Comparison of ENCODE assay signal across 8 cellular contexts in the genomic region with DNA sequence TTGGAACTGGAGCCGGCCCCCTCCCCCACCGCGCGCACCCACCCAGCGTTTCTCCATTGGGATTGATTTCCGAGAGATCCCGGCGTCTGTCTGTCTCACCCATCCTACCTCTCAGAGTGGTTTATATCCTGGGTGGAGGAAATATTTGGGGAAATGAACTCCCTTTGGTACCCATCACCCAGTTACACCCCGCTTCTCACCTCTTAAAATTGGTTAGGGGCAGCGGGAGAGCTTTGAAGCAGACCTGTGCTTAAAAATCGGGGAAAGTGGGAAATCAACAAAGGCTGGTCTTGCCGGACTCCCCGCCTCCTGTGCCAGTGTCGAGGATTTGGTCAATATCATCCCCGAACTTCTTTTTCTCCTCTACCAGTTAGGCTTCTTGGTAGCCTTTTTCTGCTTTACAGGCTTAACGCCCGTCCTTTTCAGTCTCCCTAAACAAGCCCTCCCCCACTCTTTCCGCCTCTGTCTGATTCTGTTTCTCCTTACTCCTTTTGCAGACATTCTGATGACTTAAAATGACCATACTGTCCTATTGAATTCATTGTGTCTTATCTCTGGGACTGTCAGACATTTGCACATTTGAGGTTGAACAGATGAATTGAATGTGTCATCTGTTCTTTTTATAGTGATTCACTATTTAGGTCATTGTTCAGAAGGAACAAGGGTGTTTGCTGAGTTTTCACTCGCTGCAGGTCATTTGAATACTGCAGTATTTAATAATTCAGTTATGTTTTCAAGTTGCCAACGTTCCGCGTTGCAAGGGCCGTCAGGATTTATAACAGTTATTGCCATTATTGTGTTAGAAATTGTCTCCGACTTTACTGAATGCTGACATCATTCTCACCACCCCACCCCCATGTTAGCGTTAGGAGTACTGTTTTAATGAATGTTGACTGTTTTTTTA. TPM values are rescaled to one million over a fixed set of nuclear protein-coding genes. Genes with fewer than 3 reads are reported as not detected.
DNase-seq lines count a peak whose midpoint lies in the region; ATAC-seq and TF ChIP-seq lines count a peak whose summit lies in the region.

No MANE protein-coding gene starts in this region.

- no peaks in the 10 kb centered on the region for H3K9me3 Mint-ChIP-seq in chondrocyte (ENCODE audit: low read depth)
- H3K9me3 Mint-ChIP-seq in stimulated activated memory B cell treated with anti-CD40 and anti-IgM and Interleukin-4, amounts not matched to agents 10 μg/mL and 1 μg/mL and 100 μg/mL, for 72 hours, result no peaks in the 10 kb centered on the region

- peak overlapping the region; percentile 88 for H3K4me3 Mint-ChIP-seq in chondrocyte (ENCODE audit: unreplicated experiment)
- H3K4me3 Mint-ChIP-seq in stimulated activated memory B cell treated with anti-CD40 and anti-IgM and Interleukin-4, amounts not matched to agents 10 μg/mL and 1 μg/mL and 100 μg/mL, for 72 hours, result peak overlapping the region; percentile 81

- H3K27me3 ChIP-seq in kidney epithelial cell (ENCODE audit: control insufficient read depth, insufficient read depth, low read length), result no peaks in the 10 kb centered on the region

- H3K4me1 Mint-ChIP-seq in chondrocyte (ENCODE audit: low read depth), result peaks cover 51% of the 10 kb centered on the region
- H3K4me1 Mint-ChIP-seq in stimulated activated memory B cell treated with anti-CD40 and anti-IgM and Interleukin-4, amounts not matched to agents 10 μg/mL and 1 μg/mL and 100 μg/mL, for 72 hours, result peaks cover 17% of the 10 kb centered on the region

- peak overlapping the region; percentile 96 for H3K27ac Mint-ChIP-seq in chondrocyte (ENCODE audit: unreplicated experiment)
- peak overlapping the region; percentile 90 for H3K27ac Mint-ChIP-seq in stimulated activated memory B cell treated with anti-CD40 and anti-IgM and Interleukin-4, amounts not matched to agents 10 μg/mL and 1 μg/mL and 100 μg/mL, for 72 hours

- TF ChIP-seq POLR2A in GM18505 (IDR thresholded peaks at IDR 0.05; ENCODE audit: borderline replicate concordance, extremely low read depth, insufficient read depth, insufficient read length), result no peak

- H3K4me3 ChIP-seq in AG10803 (ENCODE audit: low read length) (peak overlapping the region; percentile 91), GM12875 (ENCODE audit: low read depth, low read length) (peak overlapping the region; percentile 77), kidney epithelial cell (ENCODE audit: low read depth, low read length) (peak overlapping the region; percentile 79)

- no peak for TF ChIP-seq CTCF in AG10803 (conservative IDR thresholded peaks at IDR 0.05; ENCODE audit: low read length)
- no peak for TF ChIP-seq CTCF in GM12875 (IDR thresholded peaks at IDR 0.05; ENCODE audit: borderline replicate concordance, insufficient read depth, low read depth, low read length)
- TF ChIP-seq CTCF in chondrocyte (IDR thresholded peaks at IDR 0.05), result no peak
- no peak for TF ChIP-seq CTCF in kidney epithelial cell (IDR thresholded peaks at IDR 0.05; ENCODE audit: insufficient read depth, low read length, poor library complexity, severe bottlenecking)

- DNase-seq in AG10803 (ENCODE audit: low read depth) (no peak), HPDE6-E6E7 (ENCODE audit: extremely low spot score) (peak; percentile 25), SK-N-DZ (ENCODE audit: low spot score) (peak; percentile 95), chondrocyte (ENCODE audit: low spot score) (no peak), kidney epithelial cell (ENCODE audit: low read depth) (no peak)

- H3K36me3 ChIP-seq in kidney epithelial cell (ENCODE audit: control insufficient read depth, insufficient read depth, low read length), result no peaks in the 10 kb centered on the region

- no peaks in the 10 kb centered on the region for H3K27me3 Mint-ChIP-seq in chondrocyte (ENCODE audit: low read depth)
- no peaks in the 10 kb centered on the region for H3K27me3 Mint-ChIP-seq in stimulated activated memory B cell treated with anti-CD40 and anti-IgM and Interleukin-4, amounts not matched to agents 10 μg/mL and 1 μg/mL and 100 μg/mL, for 72 hours

- ATAC-seq in stimulated activated memory B cell treated with anti-CD40 and anti-IgM and Interleukin-4, amounts not matched to agents 10 μg/mL and 1 μg/mL and 100 μg/mL, for 72 hours, result no peak
- ATAC-seq in GM18505 (IDR thresholded peaks at IDR 0.05; ENCODE audit: unreplicated experiment), result no peak

- H3K36me3 Mint-ChIP-seq in chondrocyte (ENCODE audit: low read depth), result no peaks in the 10 kb centered on the region
- H3K36me3 Mint-ChIP-seq in stimulated activated memory B cell treated with anti-CD40 and anti-IgM and Interleukin-4, amounts not matched to agents 10 μg/mL and 1 μg/mL and 100 μg/mL, for 72 hours, result no peaks in the 10 kb centered on the region

RNA-seq across cellular contexts. Expression of a gene that starts 0.9 kb away (rescaled TPM):
- 38.1 and 45.0 TPM in 2 replicates for polyA plus RNA-seq in SK-N-DZ (2014; cell fraction: cytosol; rRNA removed)
- polyA plus RNA-seq in SK-N-DZ (2014; cell fraction: nucleus; rRNA removed), result 48.4 and 55.6 TPM in 2 replicates
- total RNA-seq in chondrocyte (289 to 452 TPM (median 442 TPM) in 3 replicates), kidney epithelial cell (240 and 251 TPM in 2 replicates)

Comparison
In these comparisons a context has a peak if more than half of its experiments do, and no peak if none do; other contexts are left out.
1. DNase-seq: peak in HPDE6-E6E7 (single experiment) and SK-N-DZ (single experiment); none in AG10803 (single experiment), chondrocyte (single experiment) and kidney epithelial cell (single experiment).
2. Peak in every context shown above with its lines, with median percentiles within 50 percentile points of each other: H3K4me3 ChIP-seq.